Comparison of ENCODE assay signal across 8 cellular contexts in genomic region chr22:50398698-50399648, GRCh38. TPM values are rescaled to one million over a fixed set of nuclear protein-coding genes. Genes with fewer than 3 reads are reported as not detected.
DNase-seq lines count a peak whose midpoint lies in the region; ATAC-seq, FAIRE-seq and TF ChIP-seq lines count a peak whose summit lies in the region.
"Had no signal": no experiment of that assay in that cellular context is flagged by ENCODE, and none has a peak within 500 bp of the region (broad histone marks: within the 10 kb centered on the region; RNA-seq: fewer than 3 reads in every experiment).

No MANE protein-coding gene starts in this region.

- H3K27me3 ChIP-seq in dorsolateral prefrontal cortex (no peaks in the 10 kb centered on the region), gastrocnemius medialis (no peaks in the 10 kb centered on the region), smooth muscle cell (ENCODE audit: low read depth) (no peaks in the 10 kb centered on the region)

- no peak overlapping the region for H2AFZ ChIP-seq in smooth muscle cell (ENCODE audit: low read depth)

- intact Hi-C loops in dorsolateral prefrontal cortex (cut with DNase I) (no loop called here), gastrocnemius medialis (cut with DNase I; ENCODE audit: low total_unique reads) (no loop called here)

- H3K27ac ChIP-seq in dorsolateral prefrontal cortex, result peak overlapping the region; percentile 48 to 94 (median 84)
- peak overlapping the region; percentile 26 to 77 (median 68) for H3K27ac ChIP-seq in gastrocnemius medialis
- H3K27ac ChIP-seq in smooth muscle cell (ENCODE audit: low read depth), result no peak overlapping the region

- H3K79me2 ChIP-seq in smooth muscle cell (ENCODE audit: low read depth), result peaks cover 3% of the 10 kb centered on the region

- 95% methylated on average over 17 of the region's 17 CpGs for WGBS in smooth muscle cell (ENCODE audit: low lambda C conversion rate)

- FAIRE-seq in GM19239 (lab: Jason Lieb, UNC), result no peak
- FAIRE-seq: small intestine had no signal

- H3F3A ChIP-seq in smooth muscle cell (ENCODE audit: low read depth), result no peaks in the 10 kb centered on the region

- ATAC-seq in gastrocnemius medialis, result peak; percentile 76 to 78

- H3K9ac ChIP-seq in smooth muscle cell (ENCODE audit: low read depth), result no peak overlapping the region

- no peak for TF ChIP-seq CTCF in dorsolateral prefrontal cortex (IDR thresholded peaks at IDR 0.05 in 54 of 56, conservative IDR thresholded peaks at IDR 0.05 in 2 of 56; ENCODE audit: low read depth in 1 of 56, partially characterized antibody in 56 of 56)
- TF ChIP-seq CTCF in gastrocnemius medialis (IDR thresholded peaks at IDR 0.05 in 4 of 5, conservative IDR thresholded peaks at IDR 0.05 in 1 of 5), result no peak
- no peak for TF ChIP-seq CTCF in smooth muscle cell (IDR thresholded peaks at IDR 0.05; ENCODE audit: borderline replicate concordance, insufficient read depth, poor library complexity, severe bottlenecking)

- no peak overlapping the region for H3K4me2 ChIP-seq in smooth muscle cell

- in situ Hi-C loops in gastrocnemius medialis (cut with MboI; ENCODE audit: low sequenced_read_pairs in 4 of 4), result no loop called here

- H3K36me3 ChIP-seq in gastrocnemius medialis, result peaks cover 0 to 20% of the 10 kb centered on the region in 2 donors
- no peaks in the 10 kb centered on the region for H3K36me3 ChIP-seq in smooth muscle cell (ENCODE audit: low read depth)

- no peaks in the 10 kb centered on the region for H3K9me3 ChIP-seq in gastrocnemius medialis
- H3K9me3 ChIP-seq in smooth muscle cell (replicated peaks; ENCODE audit: low read depth), result no peaks in the 10 kb centered on the region

- DNase-seq in DMS53 (lab: John Stamatoyannopoulos, UW), result peak; percentile 59
- peak; percentile 39 for DNase-seq in NCI-H2107 (lab: John Stamatoyannopoulos, UW)
- peak in 1 of 10 donors; percentile 46 for DNase-seq in dorsolateral prefrontal cortex
- DNase-seq in gastrocnemius medialis, result no peak
- DNase-seq in smooth muscle cell (lab: John Stamatoyannopoulos, UW; ENCODE audit: unreplicated experiment), result no peak
- DNase-seq in GM19239 (ENCODE audit: insufficient read length, low spot score), result no peak
- DNase-seq in NK-92 treated with Interleukin-12 subunit alpha and Interleukin-12 subunit beta, amount 100 ng/mL, for 24 hours (lab: John Stamatoyannopoulos, UW), result no peak

- peaks cover 65% of the 10 kb centered on the region for H4K20me1 ChIP-seq in smooth muscle cell (ENCODE audit: low read depth)

- no peak for TF ChIP-seq POLR2A in gastrocnemius medialis (IDR thresholded peaks at IDR 0.05)

- H3K4me1 ChIP-seq in gastrocnemius medialis (peaks cover 13 to 23% of the 10 kb centered on the region in 2 donors), smooth muscle cell (ENCODE audit: low read depth) (no peaks in the 10 kb centered on the region)

- H3K4me3 ChIP-seq in dorsolateral prefrontal cortex (peak overlapping the region in 2 of 59 donors; percentile 10 to 18), gastrocnemius medialis (no peak overlapping the region), smooth muscle cell (no peak overlapping the region)

RNA-seq across cellular contexts. Expression of gene PPP6R2, which starts 55.8 kb away (rescaled TPM):
- total RNA-seq in dorsolateral prefrontal cortex, result 100 to 1,000 TPM in 10 of 120 experiments, 10 to 100 TPM in 110; 66.5 to 112 (median 82.2) TPM
- 10 to 100 TPM; 55.7 to 96.2 (median 74.1) TPM for total RNA-seq in gastrocnemius medialis
- 24.6 and 30.7 TPM in 2 replicates for total RNA-seq in smooth muscle cell
- 31.6 and 36.3 TPM in 2 replicates for polyA plus RNA-seq in smooth muscle cell

Comparison
In these comparisons a context has a peak if more than half of its experiments do, and no peak if none do; other contexts are left out.
1. DNase-seq: peak in DMS53 (single experiment) and NCI-H2107 (single experiment); none in gastrocnemius medialis (0 of 2), smooth muscle cell (single experiment), GM19239 (single experiment) and NK-92 treated with Interleukin-12 subunit alpha and Interleukin-12 subunit beta, amount 100 ng/mL, for 24 hours (single experiment).